11 cellular contexts compared by ENCODE assay signal in the genomic region with DNA sequence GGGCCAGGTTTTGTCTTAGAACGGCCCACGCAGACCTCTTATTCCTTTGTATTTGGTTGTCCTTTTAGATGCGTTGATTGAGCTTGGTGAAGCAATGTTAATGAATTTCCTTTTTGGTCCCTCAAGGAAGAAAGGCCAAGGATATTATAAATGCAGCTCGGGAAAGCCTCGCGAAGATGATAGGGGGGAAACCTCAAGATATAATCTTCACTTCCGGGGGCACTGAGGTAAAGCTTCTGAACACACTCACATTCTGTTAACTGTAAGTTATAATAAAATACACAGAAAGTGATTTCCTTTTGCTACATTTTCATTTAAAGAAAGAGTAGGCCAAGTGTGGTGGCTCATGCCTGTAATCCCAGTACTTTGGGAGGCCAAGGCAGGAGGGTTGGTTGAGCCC. TPM values are rescaled to one million over a fixed set of nuclear protein-coding genes. Genes with fewer than 3 reads are reported as not detected.
"Had no signal": no experiment of that assay in that cellular context is flagged by ENCODE, and none has a peak within 500 bp of the region (broad histone marks: within the 10 kb centered on the region; RNA-seq: fewer than 3 reads in every experiment).

No MANE protein-coding gene starts in this region.

- H3K27me3 ChIP-seq: body of pancreas, gastrocnemius medialis had no signal

- H3K27ac ChIP-seq: gastrocnemius medialis, left ventricle myocardium inferior had no signal

- H3K4me1 ChIP-seq: gastrocnemius medialis, left ventricle myocardium inferior had no signal

- H3K27me3 Mint-ChIP-seq: memory B cell had no signal

- DNase-seq: activated naive CD4-positive, alpha-beta T cell treated with Interleukin-2 at 50 U/mL for 16 hours; activated T-cell treated with anti-CD3 and anti-CD28 coated beads, Interleukin-2, amount 50 U/mL, for 48 hours; amniotic stem cell; body of pancreas; effector memory CD4-positive, alpha-beta T cell; gastrocnemius medialis; left ventricle myocardium inferior; SK-N-SH; stimulated activated CD4-positive, alpha-beta T cell treated with anti-CD3 and anti-CD28 coated beads, Interleukin-2, amount 100 ng/mL, for 48 hours had no signal

- ATAC-seq: body of pancreas, gastrocnemius medialis had no signal

- H3K27ac Mint-ChIP-seq: memory B cell had no signal

- H3K9me3 ChIP-seq: body of pancreas, gastrocnemius medialis, SK-N-SH had no signal

- H3K4me3 Mint-ChIP-seq: memory B cell had no signal

- H3K4me3 ChIP-seq: body of pancreas, gastrocnemius medialis, left ventricle myocardium inferior had no signal

- H3K9me3 Mint-ChIP-seq: memory B cell had no signal

RNA-seq across cellular contexts. Expression of gene ESPNL, which starts 32.2 kb away (rescaled TPM):
- total RNA-seq: body of pancreas, left ventricle myocardium inferior, osteocyte had no signal
